In genomic region chr12:30694412-30694955, GRCh38 we compare ENCODE assay signal across 8 cellular contexts. TPM values are rescaled to one million over a fixed set of nuclear protein-coding genes. Genes with fewer than 3 reads are reported as not detected.
A peak's percentile ranks its signal among the peaks of the same experiment; 100 is the strongest.
DNase-seq lines count a peak whose midpoint lies in the region; ATAC-seq, FAIRE-seq and TF ChIP-seq lines count a peak whose summit lies in the region.

No MANE protein-coding gene starts in this region.

- no peak for TF ChIP-seq POLR2A in GM12878 (IDR thresholded peaks at IDR 0.05; ENCODE audit: low read depth, low read length)

- peak overlapping the region; percentile 91 for H3K4me2 ChIP-seq in Loucy (ENCODE audit: low read depth, low read length, poor library complexity, severe bottlenecking)
- peak overlapping the region; percentile 23 for H3K4me2 ChIP-seq in GM12878 (ENCODE audit: control insufficient read depth, insufficient read depth)

- H3K4me3 ChIP-seq in Loucy (ENCODE audit: low read length, poor library complexity, severe bottlenecking) (peak overlapping the region; percentile 84), GM12878 (peak overlapping the region; percentile 83)

- H4K20me1 ChIP-seq in Loucy (ENCODE audit: insufficient read depth, low read length, poor library complexity, severe bottlenecking) = peaks cover 34% of the 10 kb centered on the region
- no peaks in the 10 kb centered on the region for H4K20me1 ChIP-seq in GM12878 (ENCODE audit: control insufficient read depth, insufficient read depth)

- H2AFZ ChIP-seq in Loucy (ENCODE audit: low read length) (no peak overlapping the region), GM12878 (ENCODE audit: control insufficient read depth, low read depth, low read length) (peak overlapping the region; percentile 0)

- DNase-seq in DMS79 treated with DMSO at 0.1 percent for 48 hours (lab: John Stamatoyannopoulos, UW) (peak; percentile 39), DMS79 (lab: John Stamatoyannopoulos, UW) (no peak), GM12878 (ENCODE audit: low read depth, low spot score) (no peak), mesothelial cell of epicardium (ENCODE audit: low spot score in 2 of 2, unreplicated experiment in 2 of 2) (no peak), KBM-7 (no peak)
- no peak for DNase-seq in stimulated activated CD4-positive, alpha-beta T cell treated with anti-CD3 and anti-CD28 coated beads, Interleukin-4, amount 100 ng/mL, for 4 hours

- H3K27me3 Mint-ChIP-seq in mesothelial cell of epicardium (ENCODE audit: low read depth) = no peaks in the 10 kb centered on the region

- H3K9me3 Mint-ChIP-seq in mesothelial cell of epicardium = no peaks in the 10 kb centered on the region

- H3K36me3 Mint-ChIP-seq in mesothelial cell of epicardium = no peaks in the 10 kb centered on the region

- POLR2A ChIA-PET in GM12878 (lab: Charles Lee) = interaction anchor here (1.1 to 1.4 kb wide), 3 partner anchors 10 to 59 kb away, joined by 3 to 4 read pairs (median 3); no protein-coding TSS in a partner anchor

- no peaks in the 10 kb centered on the region for H3K9me2 ChIP-seq in Loucy (replicated peaks; ENCODE audit: low read depth, low read length)

- H3K27ac Mint-ChIP-seq in mesothelial cell of epicardium = no peak overlapping the region

- peaks cover 61% of the 10 kb centered on the region for H3K79me2 ChIP-seq in Loucy (ENCODE audit: insufficient read depth, low read length)
- peaks cover 29% of the 10 kb centered on the region for H3K79me2 ChIP-seq in GM12878 (ENCODE audit: control insufficient read depth, insufficient read depth, low read length)

- ATAC-seq in GM12878 (peak; percentile 7; the same call in 1 of the 3 replicates), GM18502 (IDR thresholded peaks at IDR 0.05; ENCODE audit: poor library complexity, unreplicated experiment) (no peak)

- no peaks in the 10 kb centered on the region for H3F3A ChIP-seq in Loucy (ENCODE audit: low read depth)

- H3K4me1 ChIP-seq in Loucy (ENCODE audit: insufficient read depth, low read length, poor library complexity, severe bottlenecking) (peaks cover 48% of the 10 kb centered on the region), GM12878 (ENCODE audit: control insufficient read depth, insufficient read depth, low read length) (peaks cover 8% of the 10 kb centered on the region)

- in situ Hi-C loops in GM12878 (cut with MboI) = no loop called here
- in situ Hi-C loops in KBM-7 (cut with MboI; ENCODE audit: low pct_unique_long_range_greater_than_20kb, low sequenced_read_pairs) = no loop called here

- H3K27me3 ChIP-seq in Loucy (ENCODE audit: insufficient read depth, low read length, poor library complexity, severe bottlenecking) = no peaks in the 10 kb centered on the region
- no peaks in the 10 kb centered on the region for H3K27me3 ChIP-seq in GM12878 (replicated peaks in 1 of 2; ENCODE audit: control insufficient read depth in 2 of 2, insufficient read depth in 2 of 2, low read length in 1 of 2)

- CTCF ChIA-PET in GM12878 (lab: Yijun Ruan, JAX) = interaction anchor here (1.0 to 1.8 kb wide), 9 partner anchors 7 to 157 kb away, joined by 3 to 7 read pairs (median 5); no protein-coding TSS in a partner anchor

- no peak overlapping the region for H3K27ac ChIP-seq in GM12878 (ENCODE audit: control insufficient read depth, insufficient read depth)

- FAIRE-seq in GM12878 (lab: Jason Lieb, UNC) = peak; percentile 27

- H3K9ac ChIP-seq in Loucy (ENCODE audit: low read depth, low read length, poor library complexity, severe bottlenecking) = peak overlapping the region; percentile 90
- peak overlapping the region; percentile 72; the same call in 1 of the 2 replicates for H3K9ac ChIP-seq in GM12878 (ENCODE audit: control insufficient read depth, insufficient read depth, low read length)

- H3K4me1 Mint-ChIP-seq in mesothelial cell of epicardium = peaks cover 34% of the 10 kb centered on the region

- H3K9me3 ChIP-seq in Loucy (ENCODE audit: insufficient read depth, low read depth, low read length) = no peaks in the 10 kb centered on the region
- H3K9me3 ChIP-seq in GM12878 (replicated peaks; ENCODE audit: control insufficient read depth, insufficient read depth, low read length) = no peaks in the 10 kb centered on the region

- BruUV-seq in GM12878 (replicated peaks; lab: Mats Ljungman, UMichigan) = no TSS peak

- no peak for TF ChIP-seq RAD21 in GM12878 (IDR thresholded peaks at IDR 0.05; ENCODE audit: insufficient read depth, low read depth, low read length)

- WGBS in GM12878 (ENCODE audit: insufficient coverage, insufficient replicate concordance, low lambda C conversion rate, missing lambda C conversion rate) = 8% methylated on average over 9 of the region's 9 CpGs

- TF ChIP-seq EP300 in GM12878 (IDR thresholded peaks at IDR 0.05; ENCODE audit: borderline replicate concordance in 1 of 2, control insufficient read depth in 1 of 2, low read depth in 2 of 2, low read length in 2 of 2) = no peak

- H3K4me3 Mint-ChIP-seq in mesothelial cell of epicardium = peak overlapping the region; percentile 94

- no peak for TF ChIP-seq CTCF in Loucy (conservative IDR thresholded peaks at IDR 0.05; ENCODE audit: low read length)
- TF ChIP-seq CTCF in GM12878 (IDR thresholded peaks at IDR 0.05 in 2 of 3, conservative IDR thresholded peaks at IDR 0.05 in 1 of 3; ENCODE audit: control insufficient read depth in 2 of 3, extremely low read depth in 1 of 3, insufficient read depth in 1 of 3, low read depth in 3 of 3, low read length in 3 of 3) = no peak
- no peak for TF ChIP-seq CTCF in mesothelial cell of epicardium (IDR thresholded peaks at IDR 0.05; ENCODE audit: unreplicated experiment)

- RAD21 ChIA-PET in GM12878 (lab: Charles Lee; ENCODE audit: unreplicated experiment) = interaction anchor here (1.1 to 1.3 kb wide), 2 partner anchors 59 to 61 kb away, joined by 4 to 8 read pairs; partner anchors contain the start of gene CAPRIN2

- SMC1A ChIA-PET in GM12878 (lab: Charles Lee; ENCODE audit: uncharacterized antibody, unreplicated experiment) = interaction anchor here (0.8 to 2.2 kb wide), 7 partner anchors 9 to 60 kb away, joined by 3 to 7 read pairs (median 4); no protein-coding TSS in a partner anchor

- intact Hi-C loops in GM12878 (cut with micrococcal nuclease; ENCODE audit: unreplicated experiment) = loop anchor here (2.0 kb wide), 1 partner anchor 60 kb away; the partner anchor contains the start of gene CAPRIN2

- no peaks in the 10 kb centered on the region for H3K36me3 ChIP-seq in Loucy (ENCODE audit: insufficient read depth, low read length)
- H3K36me3 ChIP-seq in GM12878 (ENCODE audit: control insufficient read depth in 2 of 2, insufficient read depth in 2 of 2, low read length in 1 of 2) = no peaks in the 10 kb centered on the region

TF ChIP-seq in GM12878, 131 proteins besides CTCF, POLR2A, EP300 and RAD21:
- TF ChIP-seq POU2F2 (IDR thresholded peaks at IDR 0.05; ENCODE audit: borderline replicate concordance, low read depth, low read length) = peak; percentile 54; the same call in 1 of the 3 replicates
- TF ChIP-seq BHLHE40 (IDR thresholded peaks at IDR 0.05; ENCODE audit: borderline replicate concordance in 1 of 2, low read depth in 2 of 2, low read length in 1 of 2) = peak in 1 of 2 experiments; percentile 16; a peak in 2 of 4 replicates
- no peak for TF ChIP-seq TARDBP (IDR thresholded peaks at IDR 0.05; ENCODE audit: borderline replicate concordance)

RNA-seq across cellular contexts. Expression of gene IPO8, which starts 1.2 kb away (rescaled TPM):
- total RNA-seq in GM12878 (2013; cell fraction: nucleolus; rRNA removed) = 52.7 and 64.5 TPM in 2 replicates
- total RNA-seq in GM12878 (2014; rRNA removed) = 16.0 and 16.2 TPM in 2 replicates
- 31.3 and 33.1 TPM in 2 replicates for total RNA-seq in GM12878 (2014; rRNA removed; fragmentation: Illumina TruSeq; extraction: Trizol)
- total RNA-seq in GM12878 (2021) = 38.5 and 42.2 TPM in 2 replicates
- polyA plus RNA-seq in GM12878 (2011; ENCODE audit: low read depth) = 12.5 TPM
- polyA plus RNA-seq in GM12878 (2011; rRNA removed) = 13.8 and 20.9 TPM in 2 replicates
- polyA plus RNA-seq in GM12878 (2011; cell fraction: cytosol; rRNA removed) = 7.8 and 11.4 TPM in 2 replicates
- 11.8 and 14.0 TPM in 2 replicates for polyA plus RNA-seq in GM12878 (2011; cell fraction: nucleus; rRNA removed)
- 16.1 and 18.8 TPM in 2 replicates for polyA plus RNA-seq in GM12878 (2012)
- polyA plus RNA-seq in GM12878 (2014; fragmentation: Illumina TruSeq; extraction: Trizol) = 29.8 and 34.9 TPM in 2 replicates
- 10 to 100 TPM in 1 of 2 experiments, 1 to 10 TPM in 1; 6.9 to 10.2 TPM for polyA plus RNA-seq in GM12878 (2014; fragmentation: Nextera tagmentation; extraction: Ambion mirVana)
- 16.9 and 19.8 TPM in 2 replicates for polyA plus RNA-seq in GM12878 (2014; rRNA removed)
- 10 to 100 TPM; 13.5 to 14.2 TPM for polyA plus RNA-seq in GM12878 (2016; fragmentation: Nextera tagmentation; extraction: Ambion mirVana)
- 22.0 and 52.3 TPM in 2 replicates for polyA minus RNA-seq in GM12878 (2011; rRNA and poly(A)+ RNA removed)
- 12.2 and 17.5 TPM in 2 replicates for polyA minus RNA-seq in GM12878 (2011; cell fraction: cytosol; rRNA and poly(A)+ RNA removed)
- 17.8 and 29.1 TPM in 2 replicates for polyA minus RNA-seq in GM12878 (2011; cell fraction: nucleus; rRNA and poly(A)+ RNA removed)
- total RNA-seq in mesothelial cell of epicardium = 33.1 to 36.6 TPM (median 36.4 TPM) in 3 replicates
